8 cellular contexts compared by ENCODE assay signal in the genomic region with DNA sequence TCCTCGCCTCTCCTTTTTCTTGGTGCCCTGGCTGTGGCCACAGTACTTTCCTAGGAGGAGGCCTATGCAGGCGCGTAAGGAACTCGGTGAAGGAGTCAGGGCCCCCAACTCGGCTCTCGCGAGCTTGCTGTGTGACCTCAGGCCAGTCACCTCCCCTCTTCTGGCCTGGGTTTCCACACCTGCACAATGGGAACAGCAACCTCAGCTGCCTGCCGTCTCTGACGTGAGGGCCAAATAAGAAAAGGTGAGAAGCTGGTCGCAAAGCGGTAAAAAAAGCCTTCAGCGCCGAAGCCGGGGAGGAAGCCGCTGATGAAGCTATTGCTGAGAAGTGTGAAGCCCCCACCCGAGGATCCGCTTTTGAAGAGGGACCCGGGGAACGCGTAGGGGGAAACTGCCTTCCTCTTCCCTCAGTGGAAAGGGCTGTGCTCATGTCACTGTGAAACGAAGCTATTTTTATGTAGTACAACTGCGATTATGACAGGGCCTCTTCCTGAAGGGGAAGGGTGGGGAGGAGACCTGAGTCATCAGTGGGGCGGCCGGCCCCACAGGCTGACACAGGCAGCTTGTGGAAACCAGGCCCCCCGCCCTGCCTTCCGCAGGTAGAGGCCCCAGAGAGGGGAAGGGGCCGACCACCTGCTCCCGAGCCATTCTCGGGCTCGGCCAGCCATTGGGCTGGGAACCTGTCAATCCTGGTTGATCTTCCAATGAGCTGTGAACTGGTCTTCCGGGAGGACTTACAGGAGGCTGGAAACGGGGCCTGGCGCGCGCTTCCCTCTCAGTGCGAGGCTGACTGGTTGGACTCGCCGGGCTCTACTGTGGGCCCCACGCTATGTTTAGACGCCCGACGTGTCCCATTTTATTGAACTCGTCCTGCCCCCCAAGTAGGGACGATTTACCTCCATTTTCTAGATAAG. TPM values are rescaled to one million over a fixed set of nuclear protein-coding genes. Genes with fewer than 3 reads are reported as not detected.
DNase-seq lines count a peak whose midpoint lies in the region; ATAC-seq, FAIRE-seq and TF ChIP-seq lines count a peak whose summit lies in the region.

No MANE protein-coding gene starts in this region.

- ATAC-seq in HG02678 (IDR thresholded peaks at IDR 0.05; ENCODE audit: unreplicated experiment) = peak; percentile 73
- ATAC-seq in activated CD8-positive, alpha-beta memory T cell treated with anti-CD3 and anti-CD28 coated beads, Interleukin-2, amount 10 ng/mL, durations not matched to agents 7 days and 5 days = peak; percentile 79

- H3K36me3 ChIP-seq in endodermal cell (ENCODE audit: control insufficient read depth, insufficient read depth, low read length) = no peaks in the 10 kb centered on the region

- no peaks in the 10 kb centered on the region for H3K27me3 Mint-ChIP-seq in activated CD8-positive, alpha-beta memory T cell treated with anti-CD3 and anti-CD28 coated beads, Interleukin-2, amount 10 ng/mL, durations not matched to agents 7 days and 5 days
- H3K27me3 Mint-ChIP-seq in endodermal cell (ENCODE audit: insufficient read depth) = no peaks in the 10 kb centered on the region

- peaks cover 63% of the 10 kb centered on the region for H3K4me1 Mint-ChIP-seq in activated CD8-positive, alpha-beta memory T cell treated with anti-CD3 and anti-CD28 coated beads, Interleukin-2, amount 10 ng/mL, durations not matched to agents 7 days and 5 days
- peaks cover 25% of the 10 kb centered on the region for H3K4me1 Mint-ChIP-seq in endodermal cell

- H3K9me3 ChIP-seq in endodermal cell (ENCODE audit: control insufficient read depth, low read length) = no peaks in the 10 kb centered on the region

- H3K27ac Mint-ChIP-seq in activated CD8-positive, alpha-beta memory T cell treated with anti-CD3 and anti-CD28 coated beads, Interleukin-2, amount 10 ng/mL, durations not matched to agents 7 days and 5 days = peak overlapping the region; percentile 99
- H3K27ac Mint-ChIP-seq in endodermal cell = peak overlapping the region; percentile 95

- H3K4me3 ChIP-seq in endodermal cell (ENCODE audit: low read length) = peak overlapping the region; percentile 69

- 43 to 64% methylated on average over 22 to 44 of the region's 44 CpGs for WGBS in endodermal cell (ENCODE audit: insufficient coverage in 1 of 2, insufficient read length in 1 of 2), 2 experiments

- TF ChIP-seq POLR2A in GM12892 (IDR thresholded peaks at IDR 0.05; ENCODE audit: low read depth, low read length) = peak; percentile 83

- peaks cover 5% of the 10 kb centered on the region for H3K36me3 Mint-ChIP-seq in activated CD8-positive, alpha-beta memory T cell treated with anti-CD3 and anti-CD28 coated beads, Interleukin-2, amount 10 ng/mL, durations not matched to agents 7 days and 5 days
- no peaks in the 10 kb centered on the region for H3K36me3 Mint-ChIP-seq in endodermal cell (ENCODE audit: low read depth)

- no peak for TF ChIP-seq CTCF in endodermal cell (conservative IDR thresholded peaks at IDR 0.05)

- H3K9ac ChIP-seq in endodermal cell (ENCODE audit: extremely low read depth, low read length, poor library complexity, severe bottlenecking) = peak overlapping the region; percentile 25

- FAIRE-seq in GM12892 (lab: Jason Lieb, UNC) = peak; percentile 96

- no peak overlapping the region for H3K27ac ChIP-seq in endodermal cell (ENCODE audit: low read depth, low read length)

- no peaks in the 10 kb centered on the region for H3K4me1 ChIP-seq in endodermal cell (ENCODE audit: control insufficient read depth, insufficient read depth, low read length)

- DNase-seq in GM12892 (ENCODE audit: insufficient read length) (peak; percentile 84), NCI-H510A (lab: John Stamatoyannopoulos, UW) (peak; percentile 83), endodermal cell (peak; percentile 99), mesenteric fat pad (ENCODE audit: low spot score) (peak; percentile 95), NCI-H446 (lab: John Stamatoyannopoulos, UW) (no peak)
- DNase-seq in activated CD8-positive, alpha-beta memory T cell treated with anti-CD3 and anti-CD28 coated beads, Interleukin-2, amount 10 ng/mL, durations not matched to agents 7 days and 5 days = peak; percentile 99
- DNase-seq in stimulated activated CD8-positive, alpha-beta memory T cell treated with anti-CD3 and anti-CD28 coated beads, Interleukin-12 subunit alpha, Interleukin-12 subunit beta, amount 100 ng/mL, for 24 hours (ENCODE audit: extremely low read depth) = peak; percentile 90

- no peaks in the 10 kb centered on the region for H3K9me3 Mint-ChIP-seq in activated CD8-positive, alpha-beta memory T cell treated with anti-CD3 and anti-CD28 coated beads, Interleukin-2, amount 10 ng/mL, durations not matched to agents 7 days and 5 days (ENCODE audit: low read depth)
- no peaks in the 10 kb centered on the region for H3K9me3 Mint-ChIP-seq in endodermal cell

- peak overlapping the region; percentile 83 for H3K4me3 Mint-ChIP-seq in activated CD8-positive, alpha-beta memory T cell treated with anti-CD3 and anti-CD28 coated beads, Interleukin-2, amount 10 ng/mL, durations not matched to agents 7 days and 5 days
- H3K4me3 Mint-ChIP-seq in endodermal cell = peak overlapping the region; percentile 72

- no peaks in the 10 kb centered on the region for H3K27me3 ChIP-seq in endodermal cell (ENCODE audit: control insufficient read depth, insufficient read depth, low read length, poor library complexity, severe bottlenecking)

- CTCF ChIA-PET in activated CD8-positive, alpha-beta memory T cell treated with anti-CD3 and anti-CD28 coated beads, Interleukin-2, amount 10 ng/mL, durations not matched to agents 7 days and 5 days (lab: Charles Lee) = interaction anchor here (1.0 to 5.4 kb wide), 12 partner anchors 10 to 406 kb away, joined by 3 to 96 read pairs (median 14); a partner anchor contains a TSS

RNA-seq across cellular contexts. Expression of a gene that starts 18.0 kb away (rescaled TPM):
- 2.5 TPM for polyA plus RNA-seq in GM12892 (2012; ENCODE audit: missing spikeins)
- total RNA-seq in activated CD8-positive, alpha-beta memory T cell treated with anti-CD3 and anti-CD28 coated beads, Interleukin-2, amount 10 ng/mL, durations not matched to agents 7 days and 5 days = 10 to 100 TPM; 13.4 to 24.4 TPM
- 10 to 100 TPM; 22.5 to 30.0 TPM for total RNA-seq in endodermal cell
- polyA plus RNA-seq in endodermal cell (2013, experiment 1 of 2) = 6.2 TPM
- polyA plus RNA-seq in endodermal cell (2013, experiment 2 of 2) = 8.7 TPM
- total RNA-seq in mesenteric fat pad = 19.3 TPM

RNA-seq across cellular contexts. Expression of a gene that starts 52.0 kb away (rescaled TPM):
- 11.8 TPM for polyA plus RNA-seq in GM12892 (2012; ENCODE audit: missing spikeins)
- 10 to 100 TPM; 27.8 to 28.4 TPM for total RNA-seq in activated CD8-positive, alpha-beta memory T cell treated with anti-CD3 and anti-CD28 coated beads, Interleukin-2, amount 10 ng/mL, durations not matched to agents 7 days and 5 days
- 10 to 100 TPM; 10.2 to 12.9 TPM for total RNA-seq in endodermal cell
- 10.9 TPM for polyA plus RNA-seq in endodermal cell (2013, experiment 1 of 2)
- 10.4 TPM for polyA plus RNA-seq in endodermal cell (2013, experiment 2 of 2)
- total RNA-seq in mesenteric fat pad = 87.5 TPM

Comparison
In these comparisons a context has a peak if more than half of its experiments do, and no peak if none do; other contexts are left out.
1. DNase-seq: peak in GM12892 (single experiment), NCI-H510A (single experiment), activated CD8-positive, alpha-beta memory T cell treated with anti-CD3 and anti-CD28 coated beads, Interleukin-2, amount 10 ng/mL, durations not matched to agents 7 days and 5 days (single experiment), endodermal cell (single experiment), mesenteric fat pad (single experiment) and stimulated activated CD8-positive, alpha-beta memory T cell treated with anti-CD3 and anti-CD28 coated beads, Interleukin-12 subunit alpha, Interleukin-12 subunit beta, amount 100 ng/mL, for 24 hours (single experiment); none in NCI-H446 (0 of 2).